Comparison of ENCODE assay signal across 8 cellular contexts in the genomic region with DNA sequence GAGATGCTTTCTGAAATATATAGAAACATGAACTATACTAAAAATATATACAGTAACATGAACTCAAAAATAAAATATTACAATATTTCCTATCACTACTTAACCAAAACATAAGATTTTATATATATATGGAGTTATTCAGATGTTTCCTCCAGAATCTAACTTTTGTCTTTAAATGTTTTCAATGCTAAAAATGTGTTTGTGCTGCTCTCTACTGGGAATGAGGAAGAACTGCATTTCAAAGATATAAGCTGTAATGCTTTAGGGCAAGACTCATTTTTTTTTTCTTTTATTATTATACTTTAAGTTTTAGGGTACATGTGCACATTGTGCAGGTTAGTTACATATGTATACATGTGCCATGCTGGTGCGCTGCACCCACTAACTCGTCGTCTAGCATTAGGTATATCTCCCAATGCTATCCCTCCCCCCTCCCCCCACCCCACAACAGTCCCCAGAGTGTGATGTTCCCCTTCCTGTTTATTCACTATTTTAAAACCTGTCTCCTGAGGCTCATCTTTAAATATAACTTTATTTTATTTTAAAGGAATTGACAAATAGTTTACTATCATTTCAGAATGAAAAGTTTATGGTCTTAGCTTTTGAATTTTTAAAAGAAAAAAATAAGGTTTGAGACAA. TPM values are rescaled to one million over a fixed set of nuclear protein-coding genes. Genes with fewer than 3 reads are reported as not detected.
DNase-seq lines count a peak whose midpoint lies in the region; ATAC-seq, FAIRE-seq and TF ChIP-seq lines count a peak whose summit lies in the region.
"Not testable (repeated sequence)": the region's sequence is repeated elsewhere in the genome, so short reads cannot be mapped to it uniquely, and the experiment has no call there.

No MANE protein-coding gene starts in this region.

- POLR2A ChIA-PET in MCF 10A (lab: Yijun Ruan, JAX): interaction anchor here (0.6 to 1.5 kb wide), 3 partner anchors 13 to 516 kb away, joined by 3 to 5 read pairs (median 4); no protein-coding TSS in a partner anchor

- H3K36me3 ChIP-seq in MM.1S (replicated peaks; ENCODE audit: insufficient read depth, low read length); pancreas: not testable (repeated sequence)
- peaks cover 0 to 52% (median 0%) of the 10 kb centered on the region in 9 donors for H3K36me3 ChIP-seq in heart right ventricle

- intact Hi-C loops in MCF 10A (cut with micrococcal nuclease): loop anchor here (1.0 to 10.0 kb wide), 5 partner anchors 205 to 877 kb away; no protein-coding TSS in a partner anchor
- intact Hi-C loops in heart right ventricle (cut with DNase I): loop anchor here (2.0 to 10.0 kb wide), 9 partner anchors 205 to 1677 kb away; no protein-coding TSS in a partner anchor
- intact Hi-C loops in pancreas (cut with DNase I): loop anchor here in 1 of 3 donors (10.0 kb wide), 1 partner anchor 957 kb away; no protein-coding TSS in a partner anchor

- not testable (repeated sequence) for H3K27me3 ChIP-seq in MM.1S (replicated peaks; ENCODE audit: insufficient read depth, low read length); heart right ventricle; pancreas

- no CpG with 5 or more reads among the region's 3 CpGs for WGBS in heart right ventricle, 2 donors
- no CpG with 5 or more reads among the region's 3 CpGs for WGBS in pancreas, 2 donors

- not testable (repeated sequence) for H3K9me3 Mint-ChIP-seq in MCF 10A (ENCODE audit: unreplicated experiment)

- H3K36me3 Mint-ChIP-seq in MCF 10A (ENCODE audit: insufficient read depth, unreplicated experiment): not testable (repeated sequence)

- ATAC-seq in GM18499 (IDR thresholded peaks at IDR 0.05; ENCODE audit: insufficient read depth, unreplicated experiment) (peak; percentile 71), HG02610 (IDR thresholded peaks at IDR 0.05; ENCODE audit: unreplicated experiment) (peak; percentile 63), pancreas (peak in 3 of 4 donors; percentile 71 to 80 (median 74))
- not testable (repeated sequence) for ATAC-seq in heart right ventricle

- not testable (repeated sequence) for H3K27me3 Mint-ChIP-seq in MCF 10A (ENCODE audit: insufficient read depth, unreplicated experiment)

- H2AFZ ChIP-seq in MM.1S (ENCODE audit: low read length): not testable (repeated sequence)

- not testable (repeated sequence) for H3K27ac ChIP-seq in MM.1S (ENCODE audit: low read length); heart right ventricle; pancreas

- H3K27ac Mint-ChIP-seq in MCF 10A (ENCODE audit: low read depth, unreplicated experiment): not testable (repeated sequence)

- TF ChIP-seq CTCF in MM.1S (IDR thresholded peaks at IDR 0.05; ENCODE audit: low read length) (peak; percentile 39), MCF 10A (IDR thresholded peaks at IDR 0.05; ENCODE audit: unreplicated experiment) (peak; percentile 72), heart right ventricle (IDR thresholded peaks at IDR 0.05) (peak; percentile 42 to 75 (median 67)), pancreas (IDR thresholded peaks at IDR 0.05) (peak in 3 of 4 donors; percentile 36 to 52 (median 39))

- FAIRE-seq in pancreas (lab: Jason Lieb, UNC): peak; percentile 93

- H3K79me2 ChIP-seq in MM.1S (ENCODE audit: low read length): not testable (repeated sequence)

- not testable (repeated sequence) for H3F3A ChIP-seq in MM.1S (ENCODE audit: insufficient read depth, low read length)

- H3K4me3 Mint-ChIP-seq in MCF 10A (ENCODE audit: unreplicated experiment): not testable (repeated sequence)

- H3K9me3 ChIP-seq in MM.1S (replicated peaks; ENCODE audit: insufficient read depth, low read length); heart right ventricle; pancreas: not testable (repeated sequence)

- H3K4me2 ChIP-seq in MM.1S (ENCODE audit: low read depth, low read length): not testable (repeated sequence)

- not testable (repeated sequence) for H3K4me1 ChIP-seq in MM.1S (ENCODE audit: low read length); heart right ventricle; pancreas

- H3K9ac ChIP-seq in MM.1S (ENCODE audit: low read length): not testable (repeated sequence)

- CTCF ChIA-PET in MCF 10A (lab: Yijun Ruan, JAX): interaction anchor here (0.6 to 3.5 kb wide), 23 partner anchors 10 to 1703 kb away, joined by 3 to 33 read pairs (median 4); no protein-coding TSS in a partner anchor

- not testable (repeated sequence) for H3K9me2 ChIP-seq in MM.1S (replicated peaks; ENCODE audit: insufficient read depth, low read length)

- not testable (repeated sequence) for BruUV-seq in MCF 10A (replicated peaks; lab: Mats Ljungman, UMichigan)

- not testable (repeated sequence) for H4K20me1 ChIP-seq in MM.1S (ENCODE audit: insufficient read depth, low read length)

- DNase-seq in Ammon's horn (ENCODE audit: low spot score) (peak; percentile 15), MM.1S (peak; percentile 42), OCI-M1 (lab: John Stamatoyannopoulos, UW) (peak; percentile 68), MCF 10A (ENCODE audit: unreplicated experiment) (peak; percentile 45)
- DNase-seq in heart right ventricle, pancreas: not testable (repeated sequence)

- H3K4me1 Mint-ChIP-seq in MCF 10A (ENCODE audit: insufficient read depth, unreplicated experiment): not testable (repeated sequence)

- not testable (repeated sequence) for H3K4me3 ChIP-seq in MM.1S (ENCODE audit: low read length); heart right ventricle; pancreas

RNA-seq across cellular contexts. Expression of a gene that starts 29.3 kb away (rescaled TPM):
- total RNA-seq in MCF 10A (2022): 11.8 and 15.0 TPM in 2 replicates
- total RNA-seq in heart right ventricle: 1 to 10 TPM; 3.9 to 9.9 (median 5.4) TPM
- polyA plus RNA-seq in heart right ventricle: 1 to 10 TPM; 4.2 to 6.0 TPM
- total RNA-seq in pancreas: 1 to 10 TPM; 1.9 to 5.8 (median 2.8) TPM
- polyA plus RNA-seq in pancreas: 1 to 10 TPM; 2.8 to 6.3 TPM

RNA-seq across cellular contexts. Expression of a gene that starts 29.3 kb away (rescaled TPM):
- total RNA-seq in MCF 10A (2022): 20.4 and 29.6 TPM in 2 replicates
- total RNA-seq in heart right ventricle: 1 to 10 TPM in 1 of 10 donors, under 1 TPM in 7, not detected in 2; 0.17 to 2.7 (median 0.34) TPM
- polyA plus RNA-seq in heart right ventricle: under 1 TPM; 0.33 to 0.88 TPM
- total RNA-seq in pancreas: 1 to 10 TPM in 1 of 6 donors, under 1 TPM in 3, not detected in 2; 0.06 to 1.5 (median 0.59) TPM
- under 1 TPM; 0.09 to 0.87 TPM for polyA plus RNA-seq in pancreas
